Comparison of ENCODE assay signal across 25 cellular contexts in genomic region chr18:49924293-49924983, GRCh38.
"Had no signal": no experiment of that assay in that cellular context is flagged by ENCODE, and none has a peak within 500 bp of the region (broad histone marks: within the 10 kb centered on the region; RNA-seq: fewer than 3 reads in every experiment).

No MANE protein-coding gene starts in this region.

- H3K36me3 ChIP-seq: breast epithelium, MG63 had no signal

- H3K9me3 Mint-ChIP-seq: activated CD4-positive, alpha-beta memory T cell treated with anti-CD3 and anti-CD28 coated beads, Interleukin-2, amount 10 ng/mL, durations not matched to agents 7 days and 5 days; activated naive CD4-positive, alpha-beta T cell treated with anti-CD3 and anti-CD28 coated beads for 36 hours; activated T-helper 17 cell treated with anti-CD3 and anti-CD28 coated beads, Interleukin-2, amount 50 U/mL, for 72 hours had no signal

- H3K27ac ChIP-seq: breast epithelium, PC-9, VCaP had no signal

- H3K4me1 Mint-ChIP-seq: activated CD4-positive, alpha-beta memory T cell treated with anti-CD3 and anti-CD28 coated beads, Interleukin-2, amount 10 ng/mL, durations not matched to agents 7 days and 5 days; activated T-helper 17 cell treated with anti-CD3 and anti-CD28 coated beads, Interleukin-2, amount 50 U/mL, for 72 hours; T-cell had no signal

- FAIRE-seq: TTC549 had no signal

- H3K36me3 Mint-ChIP-seq: T-cell had no signal

- DNase-seq: activated CD4-positive, alpha-beta memory T cell treated with anti-CD3 and anti-CD28 coated beads, Interleukin-2, amount 10 ng/mL, durations not matched to agents 7 days and 5 days; activated CD4-positive, alpha-beta T cell treated with anti-CD3 and anti-CD28 coated beads, Interleukin-2, amount 50 U/mL, for 1 hour; activated CD4-positive, CD25-positive, alpha-beta regulatory T cell; activated gamma-delta T cell; activated naive CD4-positive, alpha-beta T cell treated with anti-CD3 and anti-CD28 coated beads for 36 hours; activated T-cell treated with anti-CD3 and anti-CD28 coated beads for 4 hours; activated T-cell treated with anti-CD3 and anti-CD28 coated beads, Interleukin-2, amount 50 U/mL, for 48 hours; MG63; MV-4-11; NCI-H1092 treated with DMSO at 0.1 percent for 48 hours; NCI-H1417 treated with DMSO at 0.1 percent for 48 hours; NCI-H1694 treated with DMSO at 0.1 percent for 48 hours; NCI-H2029 treated with DMSO at 0.1 percent for 48 hours; NCI-H510A treated with DMSO at 0.1 percent for 48 hours; NCI-H69; PC-9; SIG-M5; T-cell; T-helper 2 cell; T1000 had no signal

- ATAC-seq: activated T-helper 17 cell treated with anti-CD3 and anti-CD28 coated beads, Interleukin-2, amount 50 U/mL, for 72 hours; T-cell had no signal

- H3K4me3 ChIP-seq: breast epithelium, MG63, PC-9 had no signal

- H3K27ac Mint-ChIP-seq: activated CD4-positive, alpha-beta memory T cell treated with anti-CD3 and anti-CD28 coated beads, Interleukin-2, amount 10 ng/mL, durations not matched to agents 7 days and 5 days; activated naive CD4-positive, alpha-beta T cell treated with anti-CD3 and anti-CD28 coated beads for 36 hours; activated naive CD8-positive, alpha-beta T cell; activated T-helper 17 cell treated with anti-CD3 and anti-CD28 coated beads, Interleukin-2, amount 50 U/mL, for 72 hours; T-cell had no signal

- H3K9me3 ChIP-seq: breast epithelium, MG63 had no signal

- H3K27me3 ChIP-seq: breast epithelium, MG63 had no signal

- H3K4me3 Mint-ChIP-seq: activated CD4-positive, alpha-beta memory T cell treated with anti-CD3 and anti-CD28 coated beads, Interleukin-2, amount 10 ng/mL, durations not matched to agents 7 days and 5 days; activated naive CD4-positive, alpha-beta T cell treated with anti-CD3 and anti-CD28 coated beads for 36 hours; activated naive CD8-positive, alpha-beta T cell; activated T-helper 17 cell treated with anti-CD3 and anti-CD28 coated beads, Interleukin-2, amount 50 U/mL, for 72 hours; T-cell had no signal

- H3K4me2 ChIP-seq: PC-9 had no signal

- H2AFZ ChIP-seq: PC-9 had no signal

- H3K4me1 ChIP-seq: breast epithelium had no signal
